In genomic region chr7:112926018-112926417, GRCh38 we compare ENCODE assay signal across 24 cellular contexts.
"Had no signal": no experiment of that assay in that cellular context is flagged by ENCODE, and none has a peak within 500 bp of the region (broad histone marks: within the 10 kb centered on the region; RNA-seq: fewer than 3 reads in every experiment).

No MANE protein-coding gene starts in this region.

- H3K9ac ChIP-seq: neural progenitor cell had no signal

- H3K4me2 ChIP-seq: neural progenitor cell had no signal

- H3K27ac ChIP-seq: neural progenitor cell, pancreas, prostate gland, right atrium auricular region, right lobe of liver, sigmoid colon, stomach, thoracic aorta, thyroid gland, tibial nerve, upper lobe of left lung, vagina had no signal

- H3K4me1 ChIP-seq: prostate gland, right atrium auricular region, right lobe of liver, thyroid gland had no signal

- ATAC-seq: natural killer cell; pancreas; right lobe of liver; stimulated activated effector memory CD8-positive, alpha-beta T cell treated with anti-CD3 and anti-CD28 coated beads, Interleukin-12 subunit alpha, Interleukin-12 subunit beta, amount 100 ng/mL, for 72 hours; stimulated activated naive B cell treated with anti-CD40 and anti-IgM and Interleukin-4, amounts not matched to agents 10 μg/mL and 1 μg/mL and 100 μg/mL, for 72 hours had no signal

- H3K27me3 ChIP-seq: neural progenitor cell, pancreas, right atrium auricular region, right lobe of liver, sigmoid colon, stomach, thyroid gland, tibial nerve, upper lobe of left lung, vagina had no signal

- H3K9me3 ChIP-seq: pancreas, prostate gland, right atrium auricular region, right lobe of liver, sigmoid colon, stomach, thoracic aorta, thyroid gland, tibial nerve, upper lobe of left lung, vagina had no signal

- H2AFZ ChIP-seq: neural progenitor cell had no signal

- H3K4me3 ChIP-seq: neural progenitor cell, pancreas, prostate gland, right atrium auricular region, right lobe of liver, sigmoid colon, stomach, thoracic aorta, thyroid gland, tibial nerve, upper lobe of left lung, vagina had no signal

- H3K36me3 ChIP-seq: neural progenitor cell, pancreas, prostate gland, right atrium auricular region, right lobe of liver, sigmoid colon, stomach, thoracic aorta, thyroid gland, tibial nerve, upper lobe of left lung, vagina had no signal

- DNase-seq: natural killer cell; occipital lobe; pancreas; retina; right lobe of liver; sigmoid colon; small intestine; stimulated activated CD4-positive, alpha-beta T cell treated with anti-CD3 and anti-CD28 coated beads, Interleukin-15, amount 100 ng/mL, for 24 hours; stimulated activated CD4-positive, alpha-beta T cell treated with anti-CD3 and anti-CD28 coated beads, Interleukin-2, amount 100 ng/mL, for 24 hours; stimulated activated CD4-positive, alpha-beta T cell treated with anti-CD3 and anti-CD28 coated beads, Interleukin-2, amount 100 ng/mL, for 48 hours; stimulated activated CD4-positive, alpha-beta T cell treated with anti-CD3 and anti-CD28 coated beads, Interleukin-4, amount 100 ng/mL, for 24 hours; stimulated activated naive B cell treated with anti-CD40 and anti-IgM and Interleukin-4, amounts not matched to agents 10 μg/mL and 1 μg/mL and 100 μg/mL, for 72 hours; stimulated activated naive CD4-positive, alpha-beta T cell treated with Interleukin-2 at 50 U/mL for 16 hours; stomach; thyroid gland; trophoblast cell; upper lobe of left lung had no signal
